In genomic region chr10:97943294-97943693, GRCh38 we compare ENCODE assay signal across 15 cellular contexts.
"Had no signal": no experiment of that assay in that cellular context is flagged by ENCODE, and none has a peak within 500 bp of the region (broad histone marks: within the 10 kb centered on the region; RNA-seq: fewer than 3 reads in every experiment).

No MANE protein-coding gene starts in this region.

- H3K36me3 ChIP-seq: gastroesophageal sphincter, heart right ventricle, lower lobe of right lung, pancreas, upper lobe of left lung had no signal

- H3K27ac ChIP-seq: gastroesophageal sphincter, heart right ventricle, lower lobe of right lung, pancreas, upper lobe of left lung had no signal

- H3K4me1 ChIP-seq: gastroesophageal sphincter, heart right ventricle, lower lobe of right lung, pancreas, upper lobe of left lung had no signal

- ATAC-seq: activated CD4-positive, CD25-positive, alpha-beta regulatory T cell treated with anti-CD3 and anti-CD28 coated beads, Interleukin-2, amount 50 U/mL, for 24 hours; effector memory CD8-positive, alpha-beta T cell; gastroesophageal sphincter; heart right ventricle; left colon; lower lobe of right lung; pancreas; stimulated activated naive CD8-positive, alpha-beta T cell treated with anti-CD3 and anti-CD28 coated beads, Interleukin-15, amount 100 ng/mL, for 72 hours had no signal

- DNase-seq: activated CD4-positive, alpha-beta T cell treated with anti-CD3 and anti-CD28 coated beads, Interleukin-2, amount 50 U/mL, for 1 hour; activated CD8-positive, alpha-beta memory T cell treated with anti-CD3 and anti-CD28 coated beads for 24 hours; activated naive CD8-positive, alpha-beta T cell treated with anti-CD3 and anti-CD28 coated beads for 36 hours; cerebellar nuclear complex; effector memory CD8-positive, alpha-beta T cell; heart right ventricle; left colon; lower lobe of right lung; naive B cell; pancreas; stimulated activated CD4-positive, alpha-beta T cell treated with anti-CD3 and anti-CD28 coated beads, Interleukin-1b, Interleukin-23, amount 100 ng/mL, for 48 hours; stimulated activated naive CD8-positive, alpha-beta T cell treated with anti-CD3 and anti-CD28 coated beads, Interleukin-15, amount 100 ng/mL, for 72 hours; upper lobe of left lung had no signal

- H3K4me3 ChIP-seq: gastroesophageal sphincter, heart right ventricle, lower lobe of right lung, pancreas, upper lobe of left lung had no signal

- H3K27me3 ChIP-seq: pancreas, upper lobe of left lung had no signal

- H3K9me3 ChIP-seq: pancreas, upper lobe of left lung had no signal
